Comparison of ENCODE assay signal across 9 cellular contexts in genomic region chr20:43583982-43584432, GRCh38. TPM values are rescaled to one million over a fixed set of nuclear protein-coding genes. Genes with fewer than 3 reads are reported as not detected.
DNase-seq lines count a peak whose midpoint lies in the region; ATAC-seq and TF ChIP-seq lines count a peak whose summit lies in the region.
"Had no signal": no experiment of that assay in that cellular context is flagged by ENCODE, and none has a peak within 500 bp of the region (broad histone marks: within the 10 kb centered on the region; RNA-seq: fewer than 3 reads in every experiment).

No MANE protein-coding gene starts in this region.

- H3K4me3 Mint-ChIP-seq in GM23338 = no peak overlapping the region
- H3K4me3 Mint-ChIP-seq in activated T-helper 2 cell treated with anti-CD3 and anti-CD28 coated beads, Interferon-gamma antibody, Interleukin-2, Interleukin-4, amounts not matched to agents 10 μg/mL and 5 μg/mL and 100 μg/mL, durations not matched to agents 14 hours and 24 hours and 36 hours (ENCODE audit: low read depth) = no peak overlapping the region
- H3K4me3 Mint-ChIP-seq: activated naive CD8-positive, alpha-beta T cell treated with anti-CD3 and anti-CD28 coated beads, Interleukin-2, amount 10 ng/mL, durations not matched to agents 7 days and 5 days had no signal

- H3K36me3 Mint-ChIP-seq in GM23338 (ENCODE audit: low read depth) = no peaks in the 10 kb centered on the region
- no peaks in the 10 kb centered on the region for H3K36me3 Mint-ChIP-seq in activated T-helper 2 cell treated with anti-CD3 and anti-CD28 coated beads, Interferon-gamma antibody, Interleukin-2, Interleukin-4, amounts not matched to agents 10 μg/mL and 5 μg/mL and 100 μg/mL, durations not matched to agents 14 hours and 24 hours and 36 hours (ENCODE audit: low read depth)
- H3K36me3 Mint-ChIP-seq: activated naive CD8-positive, alpha-beta T cell treated with anti-CD3 and anti-CD28 coated beads, Interleukin-2, amount 10 ng/mL, durations not matched to agents 7 days and 5 days had no signal

- no peaks in the 10 kb centered on the region for H3K9me3 ChIP-seq in RWPE2 (ENCODE audit: severe bottlenecking)

- no peak overlapping the region for H3K4me3 ChIP-seq in GM23338
- H3K4me3 ChIP-seq in RWPE2 (ENCODE audit: severe bottlenecking) = no peak overlapping the region
- no peak overlapping the region for H3K4me3 ChIP-seq in fibroblast of villous mesenchyme (ENCODE audit: low read depth, low read length)

- H4K20me1 ChIP-seq in GM23338 (replicated peaks; ENCODE audit: insufficient read depth) = no peaks in the 10 kb centered on the region

- no peak for TF ChIP-seq CTCF in GM23338 (conservative IDR thresholded peaks at IDR 0.05; ENCODE audit: low read depth in 2 of 2)
- no peak for TF ChIP-seq CTCF in RWPE2 (IDR thresholded peaks at IDR 0.05; ENCODE audit: poor library complexity, severe bottlenecking)
- no peak for TF ChIP-seq CTCF in fibroblast of villous mesenchyme (IDR thresholded peaks at IDR 0.05; ENCODE audit: insufficient read depth, low read depth, low read length)

- no peaks in the 10 kb centered on the region for H3K9me2 ChIP-seq in GM23338 (ENCODE audit: insufficient read depth)

- no peaks in the 10 kb centered on the region for H3K9me3 Mint-ChIP-seq in GM23338
- no peaks in the 10 kb centered on the region for H3K9me3 Mint-ChIP-seq in activated T-helper 2 cell treated with anti-CD3 and anti-CD28 coated beads, Interferon-gamma antibody, Interleukin-2, Interleukin-4, amounts not matched to agents 10 μg/mL and 5 μg/mL and 100 μg/mL, durations not matched to agents 14 hours and 24 hours and 36 hours
- H3K9me3 Mint-ChIP-seq: activated naive CD8-positive, alpha-beta T cell treated with anti-CD3 and anti-CD28 coated beads, Interleukin-2, amount 10 ng/mL, durations not matched to agents 7 days and 5 days had no signal

- peaks cover 11% of the 10 kb centered on the region; the same call in 2 of the 3 replicates for H3K4me1 Mint-ChIP-seq in GM23338
- no peaks in the 10 kb centered on the region for H3K4me1 Mint-ChIP-seq in activated T-helper 2 cell treated with anti-CD3 and anti-CD28 coated beads, Interferon-gamma antibody, Interleukin-2, Interleukin-4, amounts not matched to agents 10 μg/mL and 5 μg/mL and 100 μg/mL, durations not matched to agents 14 hours and 24 hours and 36 hours (ENCODE audit: low read depth)

- H3K79me2 ChIP-seq in GM23338 (replicated peaks; ENCODE audit: insufficient read depth) = no peaks in the 10 kb centered on the region

- H3K27me3 Mint-ChIP-seq in GM23338 (ENCODE audit: insufficient read depth, low read depth, poor library complexity) = peaks cover 3% of the 10 kb centered on the region
- H3K27me3 Mint-ChIP-seq in activated T-helper 2 cell treated with anti-CD3 and anti-CD28 coated beads, Interferon-gamma antibody, Interleukin-2, Interleukin-4, amounts not matched to agents 10 μg/mL and 5 μg/mL and 100 μg/mL, durations not matched to agents 14 hours and 24 hours and 36 hours (ENCODE audit: low read depth) = peaks cover 6% of the 10 kb centered on the region

- 0 out of 2 replicates have a peak overlapping the region, but pooled peaks have one; percentile 32 for H3K27ac Mint-ChIP-seq in GM23338
- H3K27ac Mint-ChIP-seq in activated T-helper 2 cell treated with anti-CD3 and anti-CD28 coated beads, Interferon-gamma antibody, Interleukin-2, Interleukin-4, amounts not matched to agents 10 μg/mL and 5 μg/mL and 100 μg/mL, durations not matched to agents 14 hours and 24 hours and 36 hours = no peak overlapping the region
- H3K27ac Mint-ChIP-seq: activated naive CD8-positive, alpha-beta T cell treated with anti-CD3 and anti-CD28 coated beads, Interleukin-2, amount 10 ng/mL, durations not matched to agents 7 days and 5 days had no signal

- no peak for DNase-seq in GM23338 (ENCODE audit: low spot score)
- DNase-seq in RWPE2 (ENCODE audit: low spot score) = peak; percentile 95
- peak; percentile 99 for DNase-seq in fibroblast of villous mesenchyme (ENCODE audit: low read depth)
- DNase-seq in sciatic nerve (ENCODE audit: low spot score) = peak; percentile 83
- no peak for DNase-seq in activated T-helper 2 cell treated with anti-CD3 and anti-CD28 coated beads, Interferon-gamma antibody, Interleukin-2, Interleukin-4, amounts not matched to agents 10 μg/mL and 5 μg/mL and 100 μg/mL, durations not matched to agents 14 hours and 24 hours and 36 hours (ENCODE audit: low spot score)
- DNase-seq: activated naive CD8-positive, alpha-beta T cell treated with anti-CD3 and anti-CD28 coated beads, Interleukin-2, amount 10 ng/mL, durations not matched to agents 7 days and 5 days had no signal

- H3K4me2 ChIP-seq in GM23338 = no peak overlapping the region

- H3F3A ChIP-seq in GM23338 (replicated peaks; ENCODE audit: low read depth) = no peaks in the 10 kb centered on the region

- no peak for ATAC-seq in GM23338
- ATAC-seq in RWPE2 (ENCODE audit: low read depth) = peak; percentile 87
- peak; percentile 92 for ATAC-seq in sciatic nerve
- no peak for ATAC-seq in HG03432 (IDR thresholded peaks at IDR 0.05; ENCODE audit: unreplicated experiment)
- no peak for ATAC-seq in HG03196 (IDR thresholded peaks at IDR 0.05; ENCODE audit: unreplicated experiment)
- no peak for ATAC-seq in GM18870 (IDR thresholded peaks at IDR 0.05; ENCODE audit: unreplicated experiment)

- H3K4me1 ChIP-seq in GM23338 (ENCODE audit: insufficient read depth) = 0 out of 2 replicates have a peak, but pooled peaks cover 8% of the 10 kb centered on the region
- H3K4me1 ChIP-seq in RWPE2 (ENCODE audit: insufficient read depth, poor library complexity, severe bottlenecking) = no peaks in the 10 kb centered on the region

- H3K36me3 ChIP-seq in GM23338 (ENCODE audit: insufficient read depth) (no peaks in the 10 kb centered on the region), RWPE2 (ENCODE audit: low read depth) (no peaks in the 10 kb centered on the region)

- H2AFZ ChIP-seq in GM23338 = peak overlapping the region; percentile 19; the same call in 1 of the 2 replicates

- H3K27me3 ChIP-seq in GM23338 (ENCODE audit: insufficient read depth) (no peaks in the 10 kb centered on the region), RWPE2 (ENCODE audit: insufficient read depth, poor library complexity, severe bottlenecking) (no peaks in the 10 kb centered on the region)

- no peak overlapping the region for H3K27ac ChIP-seq in GM23338 (ENCODE audit: low read depth)
- no peak overlapping the region for H3K27ac ChIP-seq in RWPE2 (ENCODE audit: poor library complexity, severe bottlenecking)

- intact Hi-C loops in sciatic nerve (cut with DNase I) = no loop called here
- intact Hi-C loops in activated T-helper 2 cell treated with anti-CD3 and anti-CD28 coated beads, Interferon-gamma antibody, Interleukin-2, Interleukin-4, amounts not matched to agents 10 μg/mL and 5 μg/mL and 100 μg/mL, durations not matched to agents 14 hours and 24 hours and 36 hours (cut with micrococcal nuclease) = no loop called here

TF ChIP-seq in GM23338, 12 proteins besides CTCF, POLR2A, EP300 and RAD21 (continues in another document):
- TF ChIP-seq ZNF331 (CRISPR knock-in tag; IDR thresholded peaks at IDR 0.05; ENCODE audit: low read depth) (no peak), JUNB (IDR thresholded peaks at IDR 0.05; ENCODE audit: unreplicated experiment) (no peak), ZNF114 (CRISPR knock-in tag; IDR thresholded peaks at IDR 0.05) (no peak), CREB1 (CRISPR knock-in tag; IDR thresholded peaks at IDR 0.05; ENCODE audit: low read depth) (no peak), REST (IDR thresholded peaks at IDR 0.05; ENCODE audit: unreplicated experiment) (no peak)

RNA-seq across cellular contexts. Expression of gene IFT52, which starts 6.7 kb away (rescaled TPM):
- 26.8 and 30.4 TPM in 2 replicates for total RNA-seq in GM23338 (2014; rRNA removed; shearing (Covaris generic))
- polyA plus RNA-seq in GM23338 (2016; fragmentation: Nextera tagmentation; extraction: Ambion mirVana) = 39.8 and 45.2 TPM in 2 replicates
- total RNA-seq in fibroblast of villous mesenchyme (33.5 and 35.8 TPM in 2 replicates), sciatic nerve (34.2 TPM)
- 17.7 and 19.0 TPM in 2 replicates for total RNA-seq in activated T-helper 2 cell treated with anti-CD3 and anti-CD28 coated beads, Interferon-gamma antibody, Interleukin-2, Interleukin-4, amounts not matched to agents 10 μg/mL and 5 μg/mL and 100 μg/mL, durations not matched to agents 14 hours and 24 hours and 36 hours

RNA-seq across cellular contexts. Expression of gene SGK2, which starts 25.2 kb away (rescaled TPM):
- total RNA-seq in GM23338 (2014; rRNA removed; shearing (Covaris generic)) = 0.08 and 0.42 TPM in 2 replicates
- polyA plus RNA-seq in GM23338 (2016; fragmentation: Nextera tagmentation; extraction: Ambion mirVana) = 0.12 TPM in 1 of 2 replicates, not detected in the other
- under 0.01 and 0.64 TPM in 2 replicates for total RNA-seq in fibroblast of villous mesenchyme
- 7.7 TPM for total RNA-seq in sciatic nerve
- total RNA-seq in activated T-helper 2 cell treated with anti-CD3 and anti-CD28 coated beads, Interferon-gamma antibody, Interleukin-2, Interleukin-4, amounts not matched to agents 10 μg/mL and 5 μg/mL and 100 μg/mL, durations not matched to agents 14 hours and 24 hours and 36 hours = 0.25 and 0.32 TPM in 2 replicates

Comparison
In these comparisons a context has a peak if more than half of its experiments do, and no peak if none do; other contexts are left out.
1. ATAC-seq: peak in RWPE2 (single experiment) and sciatic nerve (single experiment); none in GM23338 (single experiment), HG03432 (single experiment), HG03196 (single experiment) and GM18870 (single experiment).
2. DNase-seq: peak in RWPE2 (single experiment), fibroblast of villous mesenchyme (single experiment) and sciatic nerve (single experiment); none in GM23338 (single experiment) and activated T-helper 2 cell treated with anti-CD3 and anti-CD28 coated beads, Interferon-gamma antibody, Interleukin-2, Interleukin-4, amounts not matched to agents 10 μg/mL and 5 μg/mL and 100 μg/mL, durations not matched to agents 14 hours and 24 hours and 36 hours (single experiment).